ENCODE assay signal across 24 cellular contexts in the genomic region with DNA sequence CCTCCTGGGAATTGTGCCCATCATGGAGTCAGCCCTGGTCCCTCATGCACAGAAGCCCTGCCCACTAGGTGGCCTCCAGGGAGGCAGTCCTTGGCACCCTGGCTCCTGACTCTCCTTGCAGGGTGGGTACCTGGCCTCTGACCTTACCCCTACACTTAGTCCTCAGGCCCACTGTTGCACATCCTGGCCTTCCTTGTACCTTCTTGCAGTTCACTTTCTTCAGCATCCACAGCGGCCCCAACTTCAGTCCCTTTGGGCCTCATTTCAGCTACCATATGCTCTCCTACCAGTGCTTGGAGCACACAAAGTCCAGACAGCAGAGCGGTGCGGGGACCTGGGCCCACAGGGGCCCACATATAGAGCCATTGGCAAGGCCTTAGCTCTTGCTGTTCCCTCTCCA. TPM values are rescaled to one million over a fixed set of nuclear protein-coding genes. Genes with fewer than 3 reads are reported as not detected.
DNase-seq lines count a peak whose midpoint lies in the region; ATAC-seq and TF ChIP-seq lines count a peak whose summit lies in the region.
"Had no signal": no experiment of that assay in that cellular context is flagged by ENCODE, and none has a peak within 500 bp of the region (broad histone marks: within the 10 kb centered on the region; RNA-seq: fewer than 3 reads in every experiment).

No MANE protein-coding gene starts in this region.

- H3K27ac ChIP-seq in coronary artery = no peak overlapping the region
- H3K27ac ChIP-seq: brain microvascular endothelial cell, skin epidermis had no signal

- no peak for ATAC-seq in activated naive CD8-positive, alpha-beta T cell treated with anti-CD3 and anti-CD28 coated beads, Interleukin-2, amount 50 U/mL, for 24 hours
- no peak for ATAC-seq in stimulated activated effector memory CD8-positive, alpha-beta T cell treated with anti-CD3 and anti-CD28 coated beads, Interleukin-12 subunit alpha, Interleukin-12 subunit beta, amount 100 ng/mL, for 72 hours
- ATAC-seq in omental fat pad (ENCODE audit: low FRiP score) (no peak), HG03097 (IDR thresholded peaks at IDR 0.05; ENCODE audit: low FRiP score, unreplicated experiment) (no peak)
- ATAC-seq: activated CD4-positive, CD25-positive, alpha-beta regulatory T cell treated with anti-CD3 and anti-CD28 coated beads, Interleukin-2, amount 50 U/mL, for 24 hours; activated CD8-positive, alpha-beta T cell treated with anti-CD3 and anti-CD28 coated beads for 36 hours; left colon; mucosa of descending colon had no signal

- H3K36me3 Mint-ChIP-seq in activated naive CD8-positive, alpha-beta T cell = peaks cover 2% of the 10 kb centered on the region
- no peaks in the 10 kb centered on the region for H3K36me3 Mint-ChIP-seq in activated naive CD8-positive, alpha-beta T cell treated with anti-CD3 and anti-CD28 coated beads, Interleukin-2, amount 50 U/mL, for 24 hours (ENCODE audit: low read depth)
- H3K36me3 Mint-ChIP-seq in stimulated activated effector memory CD8-positive, alpha-beta T cell treated with anti-CD3 and anti-CD28 coated beads, Interleukin-12 subunit alpha, Interleukin-12 subunit beta, amount 100 ng/mL, for 72 hours = no peaks in the 10 kb centered on the region

- peaks cover 38% of the 10 kb centered on the region for H3K4me1 Mint-ChIP-seq in activated naive CD8-positive, alpha-beta T cell (ENCODE audit: low read depth)
- H3K4me1 Mint-ChIP-seq in activated naive CD8-positive, alpha-beta T cell treated with anti-CD3 and anti-CD28 coated beads, Interleukin-2, amount 50 U/mL, for 24 hours = peaks cover 17% of the 10 kb centered on the region
- H3K4me1 Mint-ChIP-seq in stimulated activated effector memory CD8-positive, alpha-beta T cell treated with anti-CD3 and anti-CD28 coated beads, Interleukin-12 subunit alpha, Interleukin-12 subunit beta, amount 100 ng/mL, for 72 hours = peaks cover 22% of the 10 kb centered on the region

- DNase-seq in activated naive CD8-positive, alpha-beta T cell treated with anti-CD3 and anti-CD28 coated beads, Interleukin-2, amount 50 U/mL, for 24 hours = no peak
- DNase-seq in coronary artery (ENCODE audit: low spot score) (peak; percentile 33), omental fat pad (ENCODE audit: low spot score) (no peak), hippocampal formation (lab: John Stamatoyannopoulos, UW) (no peak)
- no peak for DNase-seq in stimulated activated effector memory CD8-positive, alpha-beta T cell treated with anti-CD3 and anti-CD28 coated beads, Interleukin-12 subunit alpha, Interleukin-12 subunit beta, amount 100 ng/mL, for 72 hours (ENCODE audit: low spot score in 2 of 2)
- DNase-seq: activated CD8-positive, alpha-beta T cell treated with anti-CD3 and anti-CD28 coated beads for 36 hours; activated gamma-delta T cell treated with Interleukin-2 at 50 U/mL for 16 hours; activated T-cell treated with anti-CD3 and anti-CD28 coated beads, Interleukin-2, amount 50 U/mL, for 24 hours; amygdala; brain microvascular endothelial cell; C1 segment of cervical spinal cord; effector CD4-positive, alpha-beta T cell; left colon; mucosa of descending colon; NCI-H1092; NCI-H187; NCI-H2171 treated with DMSO at 0.1 percent for 48 hours; NCI-H524; stimulated activated naive CD4-positive, alpha-beta T cell had no signal

- TF ChIP-seq CTCF in GM12873 (IDR thresholded peaks at IDR 0.05; ENCODE audit: insufficient read depth, low read depth, low read length, missing control alignments) = peak; percentile 3
- TF ChIP-seq CTCF in coronary artery (IDR thresholded peaks at IDR 0.05) = no peak
- TF ChIP-seq CTCF in omental fat pad (IDR thresholded peaks at IDR 0.05) = no peak

- H3K4me3 ChIP-seq in coronary artery = no peak overlapping the region
- H3K4me3 ChIP-seq: mucosa of descending colon, skin epidermis had no signal

- peak overlapping the region; percentile 56 for H3K27ac Mint-ChIP-seq in activated naive CD8-positive, alpha-beta T cell
- no peak overlapping the region for H3K27ac Mint-ChIP-seq in activated naive CD8-positive, alpha-beta T cell treated with anti-CD3 and anti-CD28 coated beads, Interleukin-2, amount 50 U/mL, for 24 hours
- H3K27ac Mint-ChIP-seq in stimulated activated effector memory CD8-positive, alpha-beta T cell treated with anti-CD3 and anti-CD28 coated beads, Interleukin-12 subunit alpha, Interleukin-12 subunit beta, amount 100 ng/mL, for 72 hours = peak overlapping the region; percentile 5
- H3K27ac Mint-ChIP-seq: activated CD8-positive, alpha-beta T cell treated with anti-CD3 and anti-CD28 coated beads for 36 hours; activated T-cell treated with anti-CD3 and anti-CD28 coated beads, Interleukin-2, amount 50 U/mL, for 24 hours had no signal

- H3K9me3 Mint-ChIP-seq in activated naive CD8-positive, alpha-beta T cell (ENCODE audit: low read depth) = no peaks in the 10 kb centered on the region
- H3K9me3 Mint-ChIP-seq in activated naive CD8-positive, alpha-beta T cell treated with anti-CD3 and anti-CD28 coated beads, Interleukin-2, amount 50 U/mL, for 24 hours = no peaks in the 10 kb centered on the region
- no peaks in the 10 kb centered on the region for H3K9me3 Mint-ChIP-seq in stimulated activated effector memory CD8-positive, alpha-beta T cell treated with anti-CD3 and anti-CD28 coated beads, Interleukin-12 subunit alpha, Interleukin-12 subunit beta, amount 100 ng/mL, for 72 hours
- H3K9me3 Mint-ChIP-seq: activated CD8-positive, alpha-beta T cell treated with anti-CD3 and anti-CD28 coated beads for 36 hours; activated T-cell treated with anti-CD3 and anti-CD28 coated beads, Interleukin-2, amount 50 U/mL, for 24 hours had no signal

- peak overlapping the region; percentile 77 for H3K4me3 Mint-ChIP-seq in activated naive CD8-positive, alpha-beta T cell
- no peak overlapping the region for H3K4me3 Mint-ChIP-seq in activated naive CD8-positive, alpha-beta T cell treated with anti-CD3 and anti-CD28 coated beads, Interleukin-2, amount 50 U/mL, for 24 hours
- peak overlapping the region; percentile 6 for H3K4me3 Mint-ChIP-seq in stimulated activated effector memory CD8-positive, alpha-beta T cell treated with anti-CD3 and anti-CD28 coated beads, Interleukin-12 subunit alpha, Interleukin-12 subunit beta, amount 100 ng/mL, for 72 hours
- H3K4me3 Mint-ChIP-seq: activated CD8-positive, alpha-beta T cell treated with anti-CD3 and anti-CD28 coated beads for 36 hours; activated T-cell treated with anti-CD3 and anti-CD28 coated beads, Interleukin-2, amount 50 U/mL, for 24 hours had no signal

- no peaks in the 10 kb centered on the region for H3K27me3 Mint-ChIP-seq in activated naive CD8-positive, alpha-beta T cell
- H3K27me3 Mint-ChIP-seq in activated naive CD8-positive, alpha-beta T cell treated with anti-CD3 and anti-CD28 coated beads, Interleukin-2, amount 50 U/mL, for 24 hours = no peaks in the 10 kb centered on the region
- H3K27me3 Mint-ChIP-seq: activated CD8-positive, alpha-beta T cell treated with anti-CD3 and anti-CD28 coated beads for 36 hours; activated T-cell treated with anti-CD3 and anti-CD28 coated beads, Interleukin-2, amount 50 U/mL, for 24 hours had no signal

RNA-seq across cellular contexts. Expression of gene PARP1, which starts 19.2 kb away (rescaled TPM):
- 10 to 100 TPM; 62.3 to 76.9 (median 63.4) TPM for total RNA-seq in omental fat pad
